Comparison of ENCODE assay signal across 8 cellular contexts in genomic region chr19:4669723-4670480, GRCh38. TPM values are rescaled to one million over a fixed set of nuclear protein-coding genes. Genes with fewer than 3 reads are reported as not detected.
DNase-seq lines count a peak whose midpoint lies in the region; ATAC-seq and TF ChIP-seq lines count a peak whose summit lies in the region.

Gene MYDGF (minus strand): TSS chr19:4670342. CDS start chr19:4670334, 8 bp downstream.

- peak within 1 kb of the TSS; percentile 75 for H3K27ac ChIP-seq in suprapubic skin

- ATAC-seq in SK-N-SH treated with all-trans-retinoic acid at 6 μM for 48 hours (peak; percentile 98), omental fat pad (ENCODE audit: low FRiP score) (peak; percentile 97)

- CTCF ChIA-PET in HEK293T (lab: Yijun Ruan, JAX), result no interaction called here

- peak; percentile 100 for DNase-seq in HEK293T (ENCODE audit: extremely low spot score)
- DNase-seq in NCI-H1105 (lab: John Stamatoyannopoulos, UW), result peak; percentile 89
- peak; percentile 97 for DNase-seq in activated naive CD4-positive, alpha-beta T cell treated with anti-CD3 and anti-CD28 coated beads, Interleukin-2, amount 50 U/mL, for 16 hours
- DNase-seq in glomerular endothelial cell (ENCODE audit: extremely low read depth, low read depth, low spot score), result no peak
- peak; percentile 71 for DNase-seq in omental fat pad (ENCODE audit: low spot score)
- DNase-seq in suprapubic skin (ENCODE audit: low spot score in 2 of 2), result peak; percentile 95 to 97

- POLR2A ChIA-PET in HEK293T (lab: Yijun Ruan, JAX), result interaction anchor here (0.7 kb wide), 1 partner anchor 11 kb away, joined by 4 read pairs; no protein-coding TSS in a partner anchor

- H3K9me3 ChIP-seq in ES-I3 (ENCODE audit: control insufficient read depth, insufficient read depth, low read length) (no peaks in the 10 kb centered on the region), suprapubic skin (no peaks in the 10 kb centered on the region)

- no peaks in the 10 kb centered on the region for H3K4me1 ChIP-seq in ES-I3 (ENCODE audit: insufficient read depth, low read length)
- peaks cover 28% of the 10 kb centered on the region for H3K4me1 ChIP-seq in suprapubic skin

- no peak for TF ChIP-seq CTCF in omental fat pad (IDR thresholded peaks at IDR 0.05)
- TF ChIP-seq CTCF in suprapubic skin (IDR thresholded peaks at IDR 0.05), result no peak

- H3K9ac ChIP-seq in ES-I3 (ENCODE audit: low read depth, low read length), result peak within 1 kb of the TSS; percentile 81

- no peak for TF ChIP-seq POLR2A in suprapubic skin (IDR thresholded peaks at IDR 0.05)

- 0% methylated on average over 2 of the region's 75 CpGs for WGBS in suprapubic skin

- H3K27me3 ChIP-seq in suprapubic skin, result no peaks in the 10 kb centered on the region

- H3K36me3 ChIP-seq in ES-I3 (ENCODE audit: insufficient read depth, low read length), result peaks cover 7% of the 10 kb centered on the region; the same call in 1 of the 2 replicates
- H3K36me3 ChIP-seq in suprapubic skin, result peaks cover 34% of the 10 kb centered on the region

- H3K4me3 ChIP-seq in suprapubic skin, result peak within 1 kb of the TSS; percentile 89

- TF ChIP-seq EP300 in suprapubic skin (IDR thresholded peaks at IDR 0.05), result no peak

TF ChIP-seq in HEK293T, 16 proteins besides CTCF, POLR2A, EP300 and RAD21:
- no peak for TF ChIP-seq ELF4 (IDR thresholded peaks at IDR 0.05)
- TF ChIP-seq L3MBTL2 (conservative IDR thresholded peaks at IDR 0.05), result peak; percentile 37

TF ChIP-seq in SK-N-SH treated with all-trans-retinoic acid at 6 μM for 48 hours, 23 proteins besides CTCF, POLR2A, EP300 and RAD21:
- TF ChIP-seq CSDC2 (CRISPR knock-in tag; IDR thresholded peaks at IDR 0.05), result no peak
- no peak for TF ChIP-seq ESRRG (CRISPR knock-in tag; IDR thresholded peaks at IDR 0.05)
- TF ChIP-seq BACH2 (CRISPR knock-in tag; IDR thresholded peaks at IDR 0.05; ENCODE audit: borderline replicate concordance), result no peak
- TF ChIP-seq RARB (CRISPR knock-in tag; IDR thresholded peaks at IDR 0.05), result no peak
- no peak for TF ChIP-seq ZC3H10 (CRISPR knock-in tag; IDR thresholded peaks at IDR 0.05)
- TF ChIP-seq TOX (CRISPR knock-in tag; IDR thresholded peaks at IDR 0.05; ENCODE audit: borderline replicate concordance), result no peak
- TF ChIP-seq CSRNP3 (CRISPR knock-in tag; IDR thresholded peaks at IDR 0.05), result no peak
- no peak for TF ChIP-seq GLIS3 (CRISPR knock-in tag; IDR thresholded peaks at IDR 0.05)
- no peak for TF ChIP-seq ZNF565 (CRISPR knock-in tag; conservative IDR thresholded peaks at IDR 0.05; ENCODE audit: low read depth)
- TF ChIP-seq SNAI2 (CRISPR knock-in tag; IDR thresholded peaks at IDR 0.05), result no peak
- TF ChIP-seq ZNF70 (CRISPR knock-in tag; IDR thresholded peaks at IDR 0.05), result no peak
- no peak for TF ChIP-seq PPARA (CRISPR knock-in tag; IDR thresholded peaks at IDR 0.05; ENCODE audit: borderline replicate concordance)
- no peak for TF ChIP-seq ZFP30 (CRISPR knock-in tag; IDR thresholded peaks at IDR 0.05)
- TF ChIP-seq TSHZ2 (CRISPR knock-in tag; IDR thresholded peaks at IDR 0.05), result no peak
- no peak for TF ChIP-seq PATZ1 (CRISPR knock-in tag; IDR thresholded peaks at IDR 0.05; ENCODE audit: borderline replicate concordance)
- TF ChIP-seq ZFP3 (CRISPR knock-in tag; IDR thresholded peaks at IDR 0.05), result no peak
- no peak for TF ChIP-seq OSR1 (CRISPR knock-in tag; IDR thresholded peaks at IDR 0.05)

RNA-seq across cellular contexts. Expression of gene MYDGF, which starts in this region (rescaled TPM):
- total RNA-seq in glomerular endothelial cell (122 and 126 TPM in 2 replicates), omental fat pad (10 to 100 TPM; 25.7 to 59.2 (median 51.6) TPM), suprapubic skin (10 to 100 TPM; 17.5 to 43.6 (median 28.3) TPM)
